20 cellular contexts compared by ENCODE assay signal in the genomic region with DNA sequence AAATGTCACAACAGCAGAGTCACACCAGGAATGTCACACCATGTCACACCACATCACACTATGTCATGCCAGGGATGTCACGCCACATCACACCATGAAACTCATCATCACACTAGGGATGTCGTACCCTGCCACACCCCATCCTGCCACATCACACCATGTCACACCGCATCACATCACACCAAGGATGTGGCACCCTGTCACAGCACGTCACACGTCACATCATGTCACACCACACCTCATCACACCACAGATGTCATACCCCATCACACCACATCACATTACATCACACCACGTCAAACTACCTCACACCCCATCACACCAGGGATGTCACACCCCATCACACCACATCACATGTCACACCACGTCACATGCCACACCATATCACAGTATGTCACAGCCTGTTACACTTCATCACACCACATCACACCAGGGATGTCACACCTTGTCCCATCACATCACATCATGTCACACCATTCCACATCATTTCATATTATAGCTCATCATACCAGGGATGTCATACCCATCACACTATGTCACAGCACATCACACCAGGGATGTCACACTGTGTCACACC.
A peak's percentile ranks its signal among the peaks of the same experiment; 100 is the strongest.
DNase-seq lines count a peak whose midpoint lies in the region; ATAC-seq and TF ChIP-seq lines count a peak whose summit lies in the region.
"Had no signal": no experiment of that assay in that cellular context is flagged by ENCODE, and none has a peak within 500 bp of the region (broad histone marks: within the 10 kb centered on the region; RNA-seq: fewer than 3 reads in every experiment).

No MANE protein-coding gene starts in this region.

- no peak overlapping the region for H3K4me2 ChIP-seq in MM.1S (ENCODE audit: low read depth, low read length)
- H3K4me2 ChIP-seq: smooth muscle cell had no signal

- no peak overlapping the region for H3K27ac ChIP-seq in MM.1S (ENCODE audit: low read length)
- H3K27ac ChIP-seq: cardiac muscle cell, vagina had no signal

- H3K27me3 ChIP-seq in iPS-15b (ENCODE audit: control insufficient read depth, insufficient read depth, low read length) (no peaks in the 10 kb centered on the region), MM.1S (replicated peaks; ENCODE audit: insufficient read depth, low read length) (peaks cover 18% of the 10 kb centered on the region)
- H3K27me3 ChIP-seq: cardiac muscle cell, vagina had no signal

- H3K9me2 ChIP-seq in MM.1S (replicated peaks; ENCODE audit: insufficient read depth, low read length), result no peaks in the 10 kb centered on the region

- H3K9ac ChIP-seq in iPS-15b (ENCODE audit: low read depth, low read length), result no peak overlapping the region
- H3K9ac ChIP-seq in MM.1S (ENCODE audit: low read length), result no peak overlapping the region

- H3F3A ChIP-seq in MM.1S (ENCODE audit: insufficient read depth, low read length), result no peaks in the 10 kb centered on the region

- no peaks in the 10 kb centered on the region for H4K20me1 ChIP-seq in MM.1S (ENCODE audit: insufficient read depth, low read length)

- DNase-seq in activated effector memory CD4-positive, alpha-beta T cell treated with anti-CD3 and anti-CD28 coated beads, Interleukin-2, amount 50 U/mL, for 16 hours, result peak; percentile 63
- no peak for DNase-seq in activated effector memory CD4-positive, alpha-beta T cell treated with Interleukin-2 at 50 U/mL for 16 hours
- peak; percentile 25 for DNase-seq in activated CD8-positive, alpha-beta T cell treated with anti-CD3 and anti-CD28 coated beads, Interleukin-2, amount 10 ng/mL, durations not matched to agents 7 days and 5 days
- no peak for DNase-seq in NCI-H2029 (lab: John Stamatoyannopoulos, UW)
- DNase-seq in MM.1S, result no peak
- DNase-seq: activated T-cell treated with anti-CD3 and anti-CD28 coated beads, Interleukin-2, amount 50 U/mL, for 1 hour; CD4-positive, CD25-positive, alpha-beta regulatory T cell; effector CD4-positive, alpha-beta T cell; hippocampal formation; NCI-H1694 treated with DMSO at 0.1 percent for 48 hours; NCI-H446 treated with DMSO at 0.1 percent for 48 hours; SHP77 treated with DMSO at 0.1 percent for 48 hours had no signal

- no peaks in the 10 kb centered on the region for H3K9me3 Mint-ChIP-seq in activated CD8-positive, alpha-beta T cell treated with anti-CD3 and anti-CD28 coated beads, Interleukin-2, amount 10 ng/mL, durations not matched to agents 7 days and 5 days (ENCODE audit: insufficient read depth)
- H3K9me3 Mint-ChIP-seq in stimulated activated memory B cell treated with anti-CD40 and anti-IgM and Interleukin-4, amounts not matched to agents 10 μg/mL and 1 μg/mL and 100 μg/mL, for 72 hours, result peaks cover 5% of the 10 kb centered on the region
- H3K9me3 Mint-ChIP-seq: T-helper 2 cell treated with Interferon-gamma antibody and Interleukin-4, amounts not matched to agents 5 μg/mL and 100 μg/mL, for 36 hours had no signal

- H3K36me3 ChIP-seq in iPS-15b (ENCODE audit: control insufficient read depth, insufficient read depth, low read length) (peaks cover 5% of the 10 kb centered on the region), MM.1S (replicated peaks; ENCODE audit: insufficient read depth, low read length) (no peaks in the 10 kb centered on the region)
- H3K36me3 ChIP-seq: cardiac muscle cell, vagina had no signal

- H3K4me3 ChIP-seq in iPS-15b (ENCODE audit: low read depth, low read length) (peak overlapping the region; percentile 6), MM.1S (ENCODE audit: low read length) (no peak overlapping the region)
- H3K4me3 ChIP-seq: cardiac muscle cell, smooth muscle cell, vagina had no signal

- POLR2A ChIA-PET in activated CD8-positive, alpha-beta T cell treated with anti-CD3 and anti-CD28 coated beads, Interleukin-2, amount 10 ng/mL, durations not matched to agents 7 days and 5 days (lab: Charles Lee), result no interaction called here

- peak overlapping the region; percentile 2 for H3K27ac Mint-ChIP-seq in activated CD8-positive, alpha-beta T cell treated with anti-CD3 and anti-CD28 coated beads, Interleukin-2, amount 10 ng/mL, durations not matched to agents 7 days and 5 days
- peak overlapping the region; percentile 22 for H3K27ac Mint-ChIP-seq in stimulated activated memory B cell treated with anti-CD40 and anti-IgM and Interleukin-4, amounts not matched to agents 10 μg/mL and 1 μg/mL and 100 μg/mL, for 72 hours
- H3K27ac Mint-ChIP-seq: CD4-positive, CD25-positive, alpha-beta regulatory T cell; T-helper 2 cell treated with Interferon-gamma antibody and Interleukin-4, amounts not matched to agents 5 μg/mL and 100 μg/mL, for 36 hours had no signal

- ATAC-seq in activated CD8-positive, alpha-beta T cell treated with anti-CD3 and anti-CD28 coated beads, Interleukin-2, amount 10 ng/mL, durations not matched to agents 7 days and 5 days, result peak; percentile 30
- ATAC-seq in stimulated activated memory B cell treated with anti-CD40 and anti-IgM and Interleukin-4, amounts not matched to agents 10 μg/mL and 1 μg/mL and 100 μg/mL, for 72 hours, result peak; percentile 62
- ATAC-seq in GM18505 (IDR thresholded peaks at IDR 0.05; ENCODE audit: unreplicated experiment), result no peak
- ATAC-seq: left lobe of liver had no signal

- H3K27me3 Mint-ChIP-seq in activated CD8-positive, alpha-beta T cell treated with anti-CD3 and anti-CD28 coated beads, Interleukin-2, amount 10 ng/mL, durations not matched to agents 7 days and 5 days (ENCODE audit: low read depth), result peaks cover 7% of the 10 kb centered on the region
- H3K27me3 Mint-ChIP-seq in stimulated activated memory B cell treated with anti-CD40 and anti-IgM and Interleukin-4, amounts not matched to agents 10 μg/mL and 1 μg/mL and 100 μg/mL, for 72 hours, result no peaks in the 10 kb centered on the region
- H3K27me3 Mint-ChIP-seq: CD4-positive, CD25-positive, alpha-beta regulatory T cell had no signal

- H3K4me1 ChIP-seq in iPS-15b (ENCODE audit: control insufficient read depth, insufficient read depth, low read length) (no peaks in the 10 kb centered on the region), MM.1S (ENCODE audit: low read length) (no peaks in the 10 kb centered on the region)
- H3K4me1 ChIP-seq: vagina had no signal

- no peak for TF ChIP-seq POLR2A in GM18505 (IDR thresholded peaks at IDR 0.05; ENCODE audit: borderline replicate concordance, extremely low read depth, insufficient read depth, insufficient read length)

- no peaks in the 10 kb centered on the region for H3K79me2 ChIP-seq in MM.1S (ENCODE audit: low read length)

- no peak overlapping the region for H3K4me3 Mint-ChIP-seq in activated CD8-positive, alpha-beta T cell treated with anti-CD3 and anti-CD28 coated beads, Interleukin-2, amount 10 ng/mL, durations not matched to agents 7 days and 5 days
- no peak overlapping the region for H3K4me3 Mint-ChIP-seq in stimulated activated memory B cell treated with anti-CD40 and anti-IgM and Interleukin-4, amounts not matched to agents 10 μg/mL and 1 μg/mL and 100 μg/mL, for 72 hours
- H3K4me3 Mint-ChIP-seq: CD4-positive, CD25-positive, alpha-beta regulatory T cell; T-helper 2 cell treated with Interferon-gamma antibody and Interleukin-4, amounts not matched to agents 5 μg/mL and 100 μg/mL, for 36 hours had no signal

- CTCF ChIA-PET in activated CD8-positive, alpha-beta T cell treated with anti-CD3 and anti-CD28 coated beads, Interleukin-2, amount 10 ng/mL, durations not matched to agents 7 days and 5 days (lab: Charles Lee), result no interaction called here

- H2AFZ ChIP-seq in MM.1S (ENCODE audit: low read length), result no peak overlapping the region

- H3K9me3 ChIP-seq in iPS-15b (ENCODE audit: control insufficient read depth, insufficient read depth, low read length) (peaks cover 15% of the 10 kb centered on the region), MM.1S (replicated peaks; ENCODE audit: insufficient read depth, low read length) (no peaks in the 10 kb centered on the region)
- H3K9me3 ChIP-seq: vagina had no signal

- H3K36me3 Mint-ChIP-seq in activated CD8-positive, alpha-beta T cell treated with anti-CD3 and anti-CD28 coated beads, Interleukin-2, amount 10 ng/mL, durations not matched to agents 7 days and 5 days (ENCODE audit: low read depth), result no peaks in the 10 kb centered on the region
- peaks cover under 1% of the 10 kb centered on the region for H3K36me3 Mint-ChIP-seq in stimulated activated memory B cell treated with anti-CD40 and anti-IgM and Interleukin-4, amounts not matched to agents 10 μg/mL and 1 μg/mL and 100 μg/mL, for 72 hours
- H3K36me3 Mint-ChIP-seq: CD4-positive, CD25-positive, alpha-beta regulatory T cell had no signal

- TF ChIP-seq CTCF in MM.1S (IDR thresholded peaks at IDR 0.05; ENCODE audit: low read length), result no peak

- no peaks in the 10 kb centered on the region for H3K4me1 Mint-ChIP-seq in activated CD8-positive, alpha-beta T cell treated with anti-CD3 and anti-CD28 coated beads, Interleukin-2, amount 10 ng/mL, durations not matched to agents 7 days and 5 days (ENCODE audit: low read depth)
- H3K4me1 Mint-ChIP-seq in stimulated activated memory B cell treated with anti-CD40 and anti-IgM and Interleukin-4, amounts not matched to agents 10 μg/mL and 1 μg/mL and 100 μg/mL, for 72 hours, result peaks cover 34% of the 10 kb centered on the region
- H3K4me1 Mint-ChIP-seq: CD4-positive, CD25-positive, alpha-beta regulatory T cell had no signal

Comparison
In these comparisons a context has a peak if more than half of its experiments do, and no peak if none do; other contexts are left out.
1. DNase-seq: peak in activated effector memory CD4-positive, alpha-beta T cell treated with anti-CD3 and anti-CD28 coated beads, Interleukin-2, amount 50 U/mL, for 16 hours (single experiment) and activated CD8-positive, alpha-beta T cell treated with anti-CD3 and anti-CD28 coated beads, Interleukin-2, amount 10 ng/mL, durations not matched to agents 7 days and 5 days (single experiment); none in activated effector memory CD4-positive, alpha-beta T cell treated with Interleukin-2 at 50 U/mL for 16 hours (single experiment), NCI-H2029 (single experiment) and MM.1S (single experiment).